8 cellular contexts compared by ENCODE assay signal in the genomic region with DNA sequence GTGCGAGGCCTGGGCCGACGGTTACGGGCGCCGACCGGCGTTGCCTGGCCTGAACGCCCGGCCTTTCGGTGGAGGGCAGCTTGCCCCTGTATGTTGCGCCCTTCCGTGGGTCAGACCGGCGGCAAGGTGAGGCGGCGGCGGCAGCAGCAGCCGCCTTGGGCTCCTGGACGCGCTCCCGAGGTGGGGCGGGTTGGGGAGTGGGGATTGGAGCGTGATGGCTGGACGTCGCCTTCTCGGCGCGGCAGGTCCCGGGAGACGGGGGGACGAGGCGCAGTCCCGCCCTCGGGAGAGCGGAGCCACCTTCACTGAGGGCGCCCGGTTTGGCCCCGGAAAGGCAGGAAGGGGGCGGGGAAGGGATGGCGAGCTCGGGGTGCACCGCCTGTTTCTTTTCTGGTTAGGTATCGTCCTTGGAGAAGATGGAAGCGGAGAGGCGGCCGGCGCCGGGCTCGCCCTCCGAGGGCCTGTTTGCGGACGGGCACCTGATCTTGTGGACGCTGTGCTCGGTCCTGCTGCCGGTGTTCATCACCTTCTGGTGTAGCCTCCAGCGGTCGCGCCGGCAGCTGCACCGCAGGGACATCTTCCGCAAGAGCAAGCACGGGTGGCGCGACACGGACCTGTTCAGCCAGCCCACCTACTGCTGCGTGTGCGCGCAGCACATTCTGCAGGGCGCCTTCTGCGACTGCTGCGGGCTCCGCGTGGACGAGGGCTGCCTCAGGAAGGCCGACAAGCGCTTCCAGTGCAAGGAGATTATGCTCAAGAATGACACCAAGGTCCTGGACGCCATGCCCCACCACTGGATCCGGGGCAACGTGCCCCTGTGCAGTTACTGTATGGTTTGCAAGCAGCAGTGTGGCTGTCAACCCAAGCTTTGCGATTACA. TPM values are rescaled to one million over a fixed set of nuclear protein-coding genes. Genes with fewer than 3 reads are reported as not detected.
DNase-seq lines count a peak whose midpoint lies in the region; ATAC-seq lines count a peak whose summit lies in the region.

No MANE protein-coding gene starts in this region.

- H3K9me3 ChIP-seq in mesodermal cell (ENCODE audit: control insufficient read depth, low read length): no peaks in the 10 kb centered on the region

- 9% methylated on average over 60 to 64 of the region's 81 CpGs for WGBS in mesodermal cell (ENCODE audit: insufficient coverage in 2 of 2), 2 experiments

- H3K4me1 ChIP-seq in mesodermal cell (ENCODE audit: control insufficient read depth, insufficient read depth, low read length, poor library complexity, severe bottlenecking): no peaks in the 10 kb centered on the region

- peak overlapping the region; percentile 66 for H3K4me3 ChIP-seq in mesodermal cell (ENCODE audit: extremely low read depth, insufficient read depth, low read length, poor library complexity, severe bottlenecking)

- ATAC-seq in GM18499 (IDR thresholded peaks at IDR 0.05; ENCODE audit: insufficient read depth, unreplicated experiment): peak; percentile 32
- peak; percentile 24 for ATAC-seq in HG02840 (IDR thresholded peaks at IDR 0.05; ENCODE audit: low FRiP score, unreplicated experiment)

- H3K27ac ChIP-seq in mesodermal cell (ENCODE audit: low read depth, low read length, severe bottlenecking): peak overlapping the region; percentile 5

- peak; percentile 61 for DNase-seq in NCI-H2171 (lab: John Stamatoyannopoulos, UW)
- peak; percentile 69 to 74 for DNase-seq in activated CD4-positive, alpha-beta T cell treated with anti-CD3 and anti-CD28 coated beads, Interleukin-2, amount 50 U/mL, for 48 hours
- DNase-seq in ecto neural progenitor cell (ENCODE audit: low spot score): peak; percentile 83
- peak; percentile 60 to 66 for DNase-seq in stimulated activated CD8-positive, alpha-beta memory T cell treated with anti-CD3 and anti-CD28 coated beads, Interleukin-15, amount 100 ng/mL, for 48 hours (ENCODE audit: low read depth in 2 of 2)
- DNase-seq in cortex of kidney (lab: John Stamatoyannopoulos, UW): no peak

- peaks cover 20% of the 10 kb centered on the region for H3K36me3 ChIP-seq in mesodermal cell (ENCODE audit: control insufficient read depth, insufficient read depth, low read length)

RNA-seq across cellular contexts. Expression of a gene that starts 0.7 kb away (rescaled TPM):
- 4.6 TPM for polyA plus RNA-seq in mesodermal cell (2013, experiment 1 of 2)
- polyA plus RNA-seq in mesodermal cell (2013, experiment 2 of 2): 4.0 TPM

RNA-seq across cellular contexts. Expression of a gene that starts 0.9 kb away (rescaled TPM):
- 2.3 TPM for polyA plus RNA-seq in mesodermal cell (2013, experiment 1 of 2)
- polyA plus RNA-seq in mesodermal cell (2013, experiment 2 of 2): 1.8 TPM
